In genomic region chr14:88563845-88564244, GRCh38 we compare ENCODE assay signal across 10 cellular contexts. TPM values are rescaled to one million over a fixed set of nuclear protein-coding genes. Genes with fewer than 3 reads are reported as not detected.
A peak's percentile ranks its signal among the peaks of the same experiment; 100 is the strongest.
DNase-seq lines count a peak whose midpoint lies in the region; ATAC-seq and TF ChIP-seq lines count a peak whose summit lies in the region.
"Had no signal": no experiment of that assay in that cellular context is flagged by ENCODE, and none has a peak within 500 bp of the region (broad histone marks: within the 10 kb centered on the region; RNA-seq: fewer than 3 reads in every experiment).

No MANE protein-coding gene starts in this region.

- H3K4me3 Mint-ChIP-seq in CD4-positive, alpha-beta T cell: peak overlapping the region; percentile 95

- H3K27me3 Mint-ChIP-seq in CD4-positive, alpha-beta T cell: peaks cover 6% of the 10 kb centered on the region

- POLR2A ChIA-PET in CD4-positive, alpha-beta T cell (lab: Charles Lee): no interaction called here
- POLR2A ChIA-PET in RWPE1 (lab: Yijun Ruan, JAX; ENCODE audit: low non-redundant PET): no interaction called here

- no peak for TF ChIP-seq CTCF in CD4-positive, alpha-beta T cell (IDR thresholded peaks at IDR 0.05)
- TF ChIP-seq CTCF in neutrophil (IDR thresholded peaks at IDR 0.05): no peak
- TF ChIP-seq CTCF in RWPE1 (conservative IDR thresholded peaks at IDR 0.05; ENCODE audit: low read depth): no peak

- H3K9me3 Mint-ChIP-seq in CD4-positive, alpha-beta T cell: no peaks in the 10 kb centered on the region

- no peak for ATAC-seq in CD4-positive, alpha-beta T cell (ENCODE audit: poor library complexity)
- ATAC-seq in GM19351 (IDR thresholded peaks at IDR 0.05; ENCODE audit: unreplicated experiment): no peak
- no peak for ATAC-seq in GM19397 (IDR thresholded peaks at IDR 0.05; ENCODE audit: unreplicated experiment)

- H3K9ac ChIP-seq in NT2/D1 (ENCODE audit: insufficient read length, low read depth) (peak overlapping the region; percentile 95), endocrine pancreas (ENCODE audit: control insufficient read depth, insufficient read depth, low read length) (no peak overlapping the region)

- peak overlapping the region; percentile 67 for H3K27ac Mint-ChIP-seq in CD4-positive, alpha-beta T cell

- CTCF ChIA-PET in CD4-positive, alpha-beta T cell (lab: Charles Lee): no interaction called here
- CTCF ChIA-PET in RWPE1 (lab: Yijun Ruan, JAX): no interaction called here

- no peaks in the 10 kb centered on the region for H3K27me3 ChIP-seq in CD4-positive, alpha-beta T cell (ENCODE audit: control insufficient read depth, insufficient read depth, low read length)
- H3K27me3 ChIP-seq in NT2/D1 (ENCODE audit: insufficient read depth, insufficient read length) (no peaks in the 10 kb centered on the region), endocrine pancreas (ENCODE audit: control insufficient read depth, insufficient read depth, low read length) (no peaks in the 10 kb centered on the region), neutrophil (peaks cover 36% of the 10 kb centered on the region)
- H3K27me3 ChIP-seq: foreskin keratinocyte had no signal

- intact Hi-C loops in CD4-positive, alpha-beta T cell (cut with DNase I, micrococcal nuclease): loop anchor here (1.0 to 10.0 kb wide), 6 partner anchors 72 to 1391 kb away; partner anchors contain the start of genes EFCAB11 (in 1 of the 2), EML5 (in 1 of the 2) and TDP1 (in 1 of the 2)
- intact Hi-C loops in posterior cingulate gyrus (cut with DNase I): no loop called here

- H3K36me3 ChIP-seq in NT2/D1 (ENCODE audit: insufficient read depth, insufficient read length, low read length) (peaks cover 24% of the 10 kb centered on the region), endocrine pancreas (ENCODE audit: control insufficient read depth, insufficient read depth, low read length) (no peaks in the 10 kb centered on the region), neutrophil (peaks cover 6% of the 10 kb centered on the region)

- no peak for DNase-seq in CD4-positive, alpha-beta T cell
- DNase-seq in NT2/D1 (ENCODE audit: low read depth, low spot score) (no peak), RWPE1 (ENCODE audit: low spot score) (no peak), posterior cingulate gyrus (no peak)
- DNase-seq: foreskin keratinocyte, NCI-H524 treated with DMSO at 0.1 percent for 48 hours had no signal

- H3K4me1 ChIP-seq in NT2/D1 (ENCODE audit: insufficient read depth, insufficient read length) (peaks cover 2% of the 10 kb centered on the region), endocrine pancreas (ENCODE audit: control insufficient read depth, insufficient read depth, low read length) (peaks cover 9% of the 10 kb centered on the region), neutrophil (ENCODE audit: control insufficient read depth in 1 of 2, insufficient read depth in 1 of 2, low read depth in 1 of 2, low read length in 1 of 2) (peaks cover 12 to 14% of the 10 kb centered on the region in 2 experiments)
- H3K4me1 ChIP-seq: foreskin keratinocyte had no signal

- H3K27ac ChIP-seq in CD4-positive, alpha-beta T cell (ENCODE audit: low read depth, low read length): no peak overlapping the region
- H3K27ac ChIP-seq in neutrophil (no peak overlapping the region), RWPE1 (no peak overlapping the region)

- peaks cover 35% of the 10 kb centered on the region for H3K4me1 Mint-ChIP-seq in CD4-positive, alpha-beta T cell (ENCODE audit: low read depth)

- H3K36me3 Mint-ChIP-seq in CD4-positive, alpha-beta T cell (ENCODE audit: low read depth): peaks cover 32% of the 10 kb centered on the region

- peak overlapping the region; percentile 88 for H3K4me3 ChIP-seq in NT2/D1 (ENCODE audit: insufficient read length, low read depth)
- H3K4me3 ChIP-seq in endocrine pancreas (ENCODE audit: control insufficient read depth, insufficient read depth, low read length): peak overlapping the region; percentile 90
- H3K4me3 ChIP-seq in neutrophil (ENCODE audit: low read depth in 1 of 2, low read length in 1 of 2): peak overlapping the region; percentile 72 to 77

- H3K9me3 ChIP-seq in CD4-positive, alpha-beta T cell (ENCODE audit: control insufficient read depth, low read length): no peaks in the 10 kb centered on the region
- H3K9me3 ChIP-seq in NT2/D1 (ENCODE audit: insufficient read depth, low read length) (no peaks in the 10 kb centered on the region), endocrine pancreas (ENCODE audit: control insufficient read depth, low read length) (no peaks in the 10 kb centered on the region), neutrophil (peaks cover 5% of the 10 kb centered on the region)

RNA-seq across cellular contexts. Expression of gene ZC3H14, which starts 1.0 kb away (rescaled TPM):
- total RNA-seq in CD4-positive, alpha-beta T cell: 10 to 100 TPM; 36.5 to 40.2 TPM

RNA-seq across cellular contexts. Expression of gene PTPN21, which starts 9.0 kb away (rescaled TPM):
- not detected for total RNA-seq in CD4-positive, alpha-beta T cell
